Comparison of ENCODE assay signal across 8 cellular contexts in genomic region chr21:36747114-36747814, GRCh38. TPM values are rescaled to one million over a fixed set of nuclear protein-coding genes. Genes with fewer than 3 reads are reported as not detected.
DNase-seq lines count a peak whose midpoint lies in the region; ATAC-seq and TF ChIP-seq lines count a peak whose summit lies in the region.

No MANE protein-coding gene starts in this region.

- DNase-seq in GM06990 (ENCODE audit: extremely low read depth, insufficient read length), result no peak
- no peak for DNase-seq in Right ventricle myocardium superior
- DNase-seq in progenitor cell of endocrine pancreas (ENCODE audit: low spot score, unreplicated experiment), result peak; percentile 30
- no peak for DNase-seq in SIG-M5 (lab: John Stamatoyannopoulos, UW)
- no peak for DNase-seq in cerebellar nuclear complex (lab: John Stamatoyannopoulos, UW)

- TF ChIP-seq CTCF in GM06990 (IDR thresholded peaks at IDR 0.05; ENCODE audit: insufficient read depth, low read length, poor library complexity, severe bottlenecking), result no peak
- TF ChIP-seq CTCF in VCaP (conservative IDR thresholded peaks at IDR 0.05), result no peak
- TF ChIP-seq CTCF in progenitor cell of endocrine pancreas (IDR thresholded peaks at IDR 0.05; ENCODE audit: unreplicated experiment), result no peak

- intact Hi-C loops in Right ventricle myocardium superior (cut with DNase I), result loop anchor here (10.0 kb wide), 1 partner anchor 168 kb away; no protein-coding TSS in a partner anchor

- peak overlapping the region; percentile 75 for H3K4me3 Mint-ChIP-seq in progenitor cell of endocrine pancreas (ENCODE audit: low read depth)

- peaks cover 54% of the 10 kb centered on the region for H3K27me3 Mint-ChIP-seq in progenitor cell of endocrine pancreas

- H3K9me3 Mint-ChIP-seq in progenitor cell of endocrine pancreas (ENCODE audit: low read depth), result no peaks in the 10 kb centered on the region

- H3K36me3 Mint-ChIP-seq in progenitor cell of endocrine pancreas (ENCODE audit: insufficient read depth), result peaks cover 1% of the 10 kb centered on the region

- ATAC-seq in Right ventricle myocardium superior (ENCODE audit: poor library complexity) (peak; percentile 14), GM18520 (IDR thresholded peaks at IDR 0.05; ENCODE audit: unreplicated experiment) (no peak), GM18907 (IDR thresholded peaks at IDR 0.05; ENCODE audit: unreplicated experiment) (no peak)

- H3K27ac ChIP-seq in VCaP, result peak overlapping the region; percentile 49; the same call in 1 of the 2 replicates

- H3K4me3 ChIP-seq in GM06990 (replicated peaks; ENCODE audit: low read depth, low read length), result peak overlapping the region; percentile 26

- no peaks in the 10 kb centered on the region; the same call in none of the 2 replicates for H3K27me3 ChIP-seq in GM06990 (replicated peaks; ENCODE audit: control insufficient read depth, insufficient read depth, low read length)

- peak overlapping the region; percentile 74 for H3K27ac Mint-ChIP-seq in progenitor cell of endocrine pancreas

- H3K4me1 Mint-ChIP-seq in progenitor cell of endocrine pancreas (ENCODE audit: low read depth), result peaks cover 20% of the 10 kb centered on the region

- H3K36me3 ChIP-seq in GM06990 (ENCODE audit: control insufficient read depth, insufficient read depth, low read length), result no peaks in the 10 kb centered on the region

RNA-seq across cellular contexts. Expression of gene SIM2, which starts 48.3 kb away (rescaled TPM):
- total RNA-seq in Right ventricle myocardium superior (not detected), progenitor cell of endocrine pancreas (0.31 and 0.38 TPM in 2 replicates)
